28 cellular contexts compared by ENCODE assay signal in the genomic region with DNA sequence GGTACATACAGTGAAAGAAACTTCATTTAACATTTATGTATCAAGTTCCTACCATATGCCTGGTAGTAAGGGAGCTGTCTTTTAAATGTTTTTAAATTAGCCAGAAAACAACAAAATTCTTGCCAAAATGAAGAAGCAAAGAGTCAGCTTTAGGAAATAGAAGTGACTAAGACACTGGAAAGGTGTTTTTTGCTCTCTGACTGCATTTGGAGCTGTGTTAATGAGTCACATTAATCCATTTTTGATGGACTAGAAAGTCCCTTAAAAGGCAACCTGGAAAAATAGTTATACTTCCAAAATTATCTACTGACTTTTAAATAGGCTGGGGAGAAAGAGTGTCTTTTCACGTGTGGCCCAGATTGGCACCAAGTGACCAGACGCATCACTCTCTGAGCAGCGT. TPM values are rescaled to one million over a fixed set of nuclear protein-coding genes. Genes with fewer than 3 reads are reported as not detected.
A peak's percentile ranks its signal among the peaks of the same experiment; 100 is the strongest.
DNase-seq lines count a peak whose midpoint lies in the region; ATAC-seq, FAIRE-seq and TF ChIP-seq lines count a peak whose summit lies in the region.
"Had no signal": no experiment of that assay in that cellular context is flagged by ENCODE, and none has a peak within 500 bp of the region (broad histone marks: within the 10 kb centered on the region; RNA-seq: fewer than 3 reads in every experiment).

No MANE protein-coding gene starts in this region.

- peaks cover 5% of the 10 kb centered on the region for H3K9me3 Mint-ChIP-seq in type B pancreatic cell

- peak; percentile 22 for ATAC-seq in foreskin keratinocyte
- ATAC-seq: K562 had no signal

- no peak overlapping the region for H3K27ac Mint-ChIP-seq in type B pancreatic cell

- H3K36me3 Mint-ChIP-seq in type B pancreatic cell, result no peaks in the 10 kb centered on the region

- DNase-seq in mammary epithelial cell (peak; percentile 60), breast epithelium (ENCODE audit: low spot score in 2 of 2) (no peak), bronchial epithelial cell (ENCODE audit: low read depth) (peak; percentile 69), foreskin keratinocyte (peak; percentile 40 to 51), activated gamma-delta T cell treated with Interleukin-2 at 50 U/mL for 16 hours (no peak), type B pancreatic cell (ENCODE audit: extremely low spot score, unreplicated experiment) (no peak), PC-9 (no peak)
- no peak for DNase-seq in effector CD8-positive, alpha-beta T cell (lab: John Stamatoyannopoulos, UW)
- DNase-seq: 8988T, Calu3, DMS79 treated with DMSO at 0.1 percent for 48 hours, GOT3, HCEC 1CT, Kasumi-1, MV-4-11, NCI-H1105, NCI-H1436 treated with DMSO at 0.1 percent for 48 hours, NCI-H187 treated with DMSO at 0.1 percent for 48 hours, NCI-H2171 treated with DMSO at 0.1 percent for 48 hours, NCI-H446, NCI-H524 treated with DMSO at 0.1 percent for 48 hours, NCI-H774, Right ventricle myocardium superior had no signal

- CTCF ChIA-PET in mammary epithelial cell (lab: Charles Lee; ENCODE audit: low non-redundant PET) (no interaction called here), PC-9 (lab: Charles Lee) (no interaction called here)

- peaks cover 17% of the 10 kb centered on the region for H3K4me1 Mint-ChIP-seq in type B pancreatic cell (ENCODE audit: unreplicated experiment)

- FAIRE-seq in bronchial epithelial cell (lab: Jason Lieb, UNC), result no peak
- FAIRE-seq: GM12892, GM18507, HTR-8/SVneo, K562 had no signal

- H3K4me2 ChIP-seq in mammary epithelial cell (ENCODE audit: insufficient read depth, low read depth, low read length) (no peak overlapping the region), PC-9 (no peak overlapping the region)

- TF ChIP-seq CTCF in mammary epithelial cell (conservative IDR thresholded peaks at IDR 0.05 in 1 of 2, IDR thresholded peaks at IDR 0.05 in 1 of 2; ENCODE audit: extremely low read depth in 1 of 2, insufficient read depth in 1 of 2, low read depth in 1 of 2, low read length in 2 of 2) (no peak), breast epithelium (IDR thresholded peaks at IDR 0.05) (no peak), bronchial epithelial cell (IDR thresholded peaks at IDR 0.05; ENCODE audit: insufficient read depth, low read length, severe bottlenecking) (no peak), foreskin keratinocyte (conservative IDR thresholded peaks at IDR 0.05) (no peak), type B pancreatic cell (conservative IDR thresholded peaks at IDR 0.05) (no peak), PC-9 (conservative IDR thresholded peaks at IDR 0.05) (no peak)

- peaks cover 36% of the 10 kb centered on the region for H3K4me1 ChIP-seq in mammary epithelial cell (ENCODE audit: insufficient read depth, low read length)
- H3K4me1 ChIP-seq in breast epithelium, result no peaks in the 10 kb centered on the region
- peaks cover 47% of the 10 kb centered on the region for H3K4me1 ChIP-seq in foreskin keratinocyte
- peaks cover 11% of the 10 kb centered on the region for H3K4me1 ChIP-seq in PC-9 (replicated peaks; ENCODE audit: insufficient read depth)

- H3K4me3 Mint-ChIP-seq in type B pancreatic cell, result no peak overlapping the region

- peaks cover 16% of the 10 kb centered on the region for H3F3A ChIP-seq in PC-9 (ENCODE audit: insufficient read depth, low read depth)

- BruUV-seq in mammary epithelial cell (replicated peaks; lab: Mats Ljungman, UMichigan) (no TSS peak), PC-9 (replicated peaks; lab: Mats Ljungman, UMichigan) (no TSS peak)

- H3K36me3 ChIP-seq in mammary epithelial cell (ENCODE audit: insufficient read depth, low read length) (no peaks in the 10 kb centered on the region), breast epithelium (no peaks in the 10 kb centered on the region), bronchial epithelial cell (ENCODE audit: control insufficient read depth, insufficient read depth, low read length) (no peaks in the 10 kb centered on the region), PC-9 (ENCODE audit: low read depth) (no peaks in the 10 kb centered on the region; the same call in 1 of the 2 replicates)
- H3K36me3 ChIP-seq: SJSA1 had no signal

- in situ Hi-C loops in mammary epithelial cell (cut with MboI; ENCODE audit: low sequenced_read_pairs in 2 of 2), result loop anchor here in 1 of 2 donors (5.0 kb wide), 1 partner anchor 33 kb away; the partner anchor contains the start of gene SFR1

- no peak overlapping the region for H2AFZ ChIP-seq in mammary epithelial cell (ENCODE audit: low read depth, low read length)
- no peak overlapping the region for H2AFZ ChIP-seq in PC-9

- no peaks in the 10 kb centered on the region for H3K27me3 ChIP-seq in mammary epithelial cell (ENCODE audit: insufficient read depth, low read length)
- no peaks in the 10 kb centered on the region for H3K27me3 ChIP-seq in breast epithelium
- H3K27me3 ChIP-seq in bronchial epithelial cell (ENCODE audit: control insufficient read depth, insufficient read depth, low read length), result no peaks in the 10 kb centered on the region
- H3K27me3 ChIP-seq in foreskin keratinocyte, result no peaks in the 10 kb centered on the region
- no peaks in the 10 kb centered on the region for H3K27me3 ChIP-seq in PC-9 (ENCODE audit: insufficient read depth, low read depth)
- H3K27me3 ChIP-seq: SJSA1 had no signal

- H3K4me3 ChIP-seq in mammary epithelial cell (replicated peaks in 1 of 3; ENCODE audit: insufficient read depth in 1 of 3, low read depth in 2 of 3, low read length in 3 of 3) (no peak overlapping the region), breast epithelium (no peak overlapping the region), bronchial epithelial cell (ENCODE audit: low read depth, low read length) (no peak overlapping the region), PC-9 (no peak overlapping the region)
- H3K4me3 ChIP-seq: K562, SJSA1 had no signal

- H3K9me2 ChIP-seq in PC-9 (ENCODE audit: insufficient read depth), result no peaks in the 10 kb centered on the region

- no peaks in the 10 kb centered on the region for H4K20me1 ChIP-seq in mammary epithelial cell (ENCODE audit: insufficient read depth, low read length)
- no peaks in the 10 kb centered on the region for H4K20me1 ChIP-seq in PC-9 (ENCODE audit: insufficient read depth)

- POLR2A ChIA-PET in PC-9 (lab: Charles Lee; ENCODE audit: unreplicated experiment), result interaction anchor here (0.5 kb wide), 1 partner anchor 553 kb away, joined by 3 read pairs; no protein-coding TSS in a partner anchor

- TF ChIP-seq POLR2A in breast epithelium (IDR thresholded peaks at IDR 0.05), result no peak

- dilution Hi-C loops in mammary epithelial cell (cut with HindIII; ENCODE audit: low sequenced_read_pairs), result no loop called here

- 100% methylated on average over 3 of the region's 3 CpGs for WGBS in mammary epithelial cell (ENCODE audit: low coverage, missing lambda C conversion rate)

- no peaks in the 10 kb centered on the region for H3K27me3 Mint-ChIP-seq in type B pancreatic cell

- H3K27ac ChIP-seq in mammary epithelial cell (ENCODE audit: insufficient read depth, low read depth, low read length) (peak overlapping the region; percentile 52), breast epithelium (no peak overlapping the region), foreskin keratinocyte (peak overlapping the region; percentile 81), PC-9 (no peak overlapping the region)
- H3K27ac ChIP-seq: SJSA1 had no signal

- H3K9me3 ChIP-seq in mammary epithelial cell (replicated peaks; ENCODE audit: insufficient read depth, low read length) (peaks cover 19% of the 10 kb centered on the region), breast epithelium (peaks cover 0 to 4% of the 10 kb centered on the region in 2 donors), PC-9 (ENCODE audit: insufficient read depth, low read depth) (peaks cover 19% of the 10 kb centered on the region; the same call in 1 of the 2 replicates)
- H3K9me3 ChIP-seq: SJSA1 had no signal

- H3K9ac ChIP-seq in mammary epithelial cell (ENCODE audit: insufficient read depth, low read length), result no peak overlapping the region

- intact Hi-C loops in mammary epithelial cell (cut with micrococcal nuclease) (no loop called here), breast epithelium (cut with DNase I; ENCODE audit: low total_unique reads) (no loop called here), PC-9 (cut with micrococcal nuclease; ENCODE audit: unreplicated experiment) (no loop called here)

- peaks cover 11% of the 10 kb centered on the region for H3K79me2 ChIP-seq in mammary epithelial cell (ENCODE audit: insufficient read depth, low read length)
- no peaks in the 10 kb centered on the region for H3K79me2 ChIP-seq in PC-9 (ENCODE audit: low read depth)

RNA-seq across cellular contexts. Expression of gene COL17A1, which starts 3.9 kb away (rescaled TPM):
- total RNA-seq in mammary epithelial cell (1,000 to 10,000 TPM; 1,287 to 2,380 TPM), breast epithelium (10 to 100 TPM in 2 of 3 donors, under 1 TPM in 1; 0.16 to 56.1 (median 34.1) TPM), bronchial epithelial cell (594 and 626 TPM in 2 replicates), foreskin keratinocyte (1,970 and 2,423 TPM in 2 replicates), type B pancreatic cell (ENCODE audit: low replicate concordance) (14.5 and 94.1 TPM in 2 replicates), PC-9 (2021) (31.6 and 41.3 TPM in 2 replicates)
- polyA plus RNA-seq in mammary epithelial cell (2,244 TPM), foreskin keratinocyte (1,615 and 1,982 TPM in 2 replicates)
- polyA minus RNA-seq in mammary epithelial cell, result 1,040 TPM
- total RNA-seq: K562, Right ventricle myocardium superior had no signal
- polyA plus RNA-seq: K562 had no signal

RNA-seq across cellular contexts. Expression of gene SFR1, which starts 32.4 kb away (rescaled TPM):
- total RNA-seq in mammary epithelial cell (10 to 100 TPM in 1 of 2 donors, 1 to 10 TPM in 1; 5.8 to 16.4 TPM), breast epithelium (10 to 100 TPM in 1 of 3 donors, 1 to 10 TPM in 2; 6.3 to 11.4 (median 8.2) TPM), bronchial epithelial cell (3.2 and 4.1 TPM in 2 replicates), foreskin keratinocyte (16.4 and 16.5 TPM in 2 replicates), type B pancreatic cell (ENCODE audit: low replicate concordance) (9.1 and 11.6 TPM in 2 replicates), PC-9 (2021) (4.3 TPM in 2 replicates)
- polyA plus RNA-seq in mammary epithelial cell (7.9 TPM), foreskin keratinocyte (12.0 and 13.3 TPM in 2 replicates)
- polyA minus RNA-seq in mammary epithelial cell, result 7.0 TPM

Comparison
In these comparisons a context has a peak if more than half of its experiments do, and no peak if none do; other contexts are left out.
1. DNase-seq: peak in mammary epithelial cell (single experiment), bronchial epithelial cell (single experiment) and foreskin keratinocyte (2 of 2); none in breast epithelium (0 of 2), activated gamma-delta T cell treated with Interleukin-2 at 50 U/mL for 16 hours (single experiment), type B pancreatic cell (single experiment), PC-9 (0 of 2) and effector CD8-positive, alpha-beta T cell (single experiment).
2. H3K27ac ChIP-seq: peak in mammary epithelial cell (single experiment) and foreskin keratinocyte (single experiment); none in breast epithelium (0 of 2) and PC-9 (single experiment).